ENCODE assay signal across 1 cellular context in genomic region chr15:65610871-65611718, GRCh38.
TF ChIP-seq lines count a peak whose summit lies in the region.

INTS14 (minus strand) TSS chr15:65611131; CDS start chr15:65607380, 3,751 bp downstream.

TF ChIP-seq in SK-N-SH, 30 proteins besides CTCF, POLR2A, EP300 and RAD21 (continued from another document):
- TF ChIP-seq, protein P1, sequence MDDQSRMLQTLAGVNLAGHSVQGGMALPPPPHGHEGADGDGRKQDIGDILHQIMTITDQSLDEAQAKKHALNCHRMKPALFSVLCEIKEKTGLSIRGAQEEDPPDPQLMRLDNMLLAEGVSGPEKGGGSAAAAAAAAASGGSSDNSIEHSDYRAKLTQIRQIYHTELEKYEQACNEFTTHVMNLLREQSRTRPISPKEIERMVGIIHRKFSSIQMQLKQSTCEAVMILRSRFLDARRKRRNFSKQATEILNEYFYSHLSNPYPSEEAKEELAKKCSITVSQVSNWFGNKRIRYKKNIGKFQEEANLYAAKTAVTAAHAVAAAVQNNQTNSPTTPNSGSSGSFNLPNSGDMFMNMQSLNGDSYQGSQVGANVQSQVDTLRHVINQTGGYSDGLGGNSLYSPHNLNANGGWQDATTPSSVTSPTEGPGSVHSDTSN (IDR thresholded peaks at IDR 0.05), result peak; percentile 15; the same call in 1 of the 2 replicates
- 0 out of 2 replicates have a peak, but pooled peaks have one; percentile 13 for TF ChIP-seq TEAD4 (IDR thresholded peaks at IDR 0.05; ENCODE audit: borderline replicate concordance, insufficient read depth)
- peak; percentile 33; the same call in 1 of the 2 replicates for TF ChIP-seq FOSL2 (IDR thresholded peaks at IDR 0.05; ENCODE audit: borderline replicate concordance, low read depth)
- TF ChIP-seq NFIC (IDR thresholded peaks at IDR 0.05; ENCODE audit: borderline replicate concordance), result no peak; the same call in 1 of the 2 replicates
- peak; percentile 27; the same call in 1 of the 2 replicates for TF ChIP-seq RXRA (IDR thresholded peaks at IDR 0.05; ENCODE audit: borderline replicate concordance, low read depth)
- TF ChIP-seq NRF1 (IDR thresholded peaks at IDR 0.05; ENCODE audit: low read depth, low read length), result no peak
- TF ChIP-seq, protein P2, sequence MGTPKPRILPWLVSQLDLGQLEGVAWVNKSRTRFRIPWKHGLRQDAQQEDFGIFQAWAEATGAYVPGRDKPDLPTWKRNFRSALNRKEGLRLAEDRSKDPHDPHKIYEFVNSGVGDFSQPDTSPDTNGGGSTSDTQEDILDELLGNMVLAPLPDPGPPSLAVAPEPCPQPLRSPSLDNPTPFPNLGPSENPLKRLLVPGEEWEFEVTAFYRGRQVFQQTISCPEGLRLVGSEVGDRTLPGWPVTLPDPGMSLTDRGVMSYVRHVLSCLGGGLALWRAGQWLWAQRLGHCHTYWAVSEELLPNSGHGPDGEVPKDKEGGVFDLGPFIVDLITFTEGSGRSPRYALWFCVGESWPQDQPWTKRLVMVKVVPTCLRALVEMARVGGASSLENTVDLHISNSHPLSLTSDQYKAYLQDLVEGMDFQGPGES (IDR thresholded peaks at IDR 0.05; ENCODE audit: low read depth, low read length), result peak; percentile 4; the same call in 1 of the 2 replicates
- no peak for TF ChIP-seq RFX5 (IDR thresholded peaks at IDR 0.05; ENCODE audit: low read length)
- peak; percentile 78 for TF ChIP-seq FOXJ3 (CRISPR knock-in tag; IDR thresholded peaks at IDR 0.05)
- TF ChIP-seq CHD2 (IDR thresholded peaks at IDR 0.05; ENCODE audit: low read length, partially characterized antibody), result peak; percentile 77
- TF ChIP-seq, protein P3, sequence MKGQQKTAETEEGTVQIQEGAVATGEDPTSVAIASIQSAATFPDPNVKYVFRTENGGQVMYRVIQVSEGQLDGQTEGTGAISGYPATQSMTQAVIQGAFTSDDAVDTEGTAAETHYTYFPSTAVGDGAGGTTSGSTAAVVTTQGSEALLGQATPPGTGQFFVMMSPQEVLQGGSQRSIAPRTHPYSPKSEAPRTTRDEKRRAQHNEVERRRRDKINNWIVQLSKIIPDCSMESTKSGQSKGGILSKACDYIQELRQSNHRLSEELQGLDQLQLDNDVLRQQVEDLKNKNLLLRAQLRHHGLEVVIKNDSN (IDR thresholded peaks at IDR 0.05; ENCODE audit: borderline replicate concordance, low read depth), result peak; percentile 60; the same call in 1 of the 2 replicates
